1 cellular context compared by ENCODE assay signal in the genomic region with DNA sequence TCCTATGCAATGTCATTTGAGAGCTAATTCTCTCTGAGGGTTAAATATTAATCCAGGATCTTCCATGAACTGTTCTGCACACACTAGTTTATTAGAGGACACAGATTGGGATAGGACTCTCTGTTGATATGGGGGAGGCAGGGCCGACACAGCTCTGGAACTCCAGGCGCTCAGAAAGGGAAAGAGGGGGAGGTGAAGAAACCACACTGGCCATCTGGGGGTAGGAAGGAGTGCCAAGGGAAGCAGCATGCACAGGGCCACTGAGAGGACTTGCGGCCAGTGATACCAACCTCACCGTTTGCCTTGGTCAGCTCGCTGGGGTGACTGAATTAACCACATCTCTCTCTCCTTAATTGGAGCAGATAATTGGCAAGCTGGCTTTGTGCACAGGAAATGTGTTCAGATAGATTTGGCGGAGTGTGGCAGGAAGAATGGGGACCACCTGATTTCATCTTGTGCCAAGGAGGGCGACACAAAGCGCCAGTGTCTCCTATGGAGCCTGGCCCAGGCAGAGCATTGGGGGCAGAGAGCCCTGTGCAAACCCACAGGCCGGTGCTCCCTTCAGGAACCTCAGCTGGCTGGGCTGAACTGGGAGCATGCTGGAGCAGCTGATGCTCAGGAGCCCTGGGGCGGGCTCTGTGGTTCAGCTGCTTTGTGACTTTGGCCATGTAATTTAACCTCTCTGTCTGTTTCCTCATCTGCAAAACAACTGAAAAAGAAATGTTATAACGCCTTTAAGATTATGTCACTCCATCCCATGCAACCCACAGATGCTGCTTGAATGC.
TF ChIP-seq lines count a peak whose summit lies in the region.

No MANE protein-coding gene starts in this region.

TF ChIP-seq in HepG2, 621 proteins besides CTCF, POLR2A, EP300 and RAD21 (continued from another document and continues in another):
- TF ChIP-seq, protein P1, sequence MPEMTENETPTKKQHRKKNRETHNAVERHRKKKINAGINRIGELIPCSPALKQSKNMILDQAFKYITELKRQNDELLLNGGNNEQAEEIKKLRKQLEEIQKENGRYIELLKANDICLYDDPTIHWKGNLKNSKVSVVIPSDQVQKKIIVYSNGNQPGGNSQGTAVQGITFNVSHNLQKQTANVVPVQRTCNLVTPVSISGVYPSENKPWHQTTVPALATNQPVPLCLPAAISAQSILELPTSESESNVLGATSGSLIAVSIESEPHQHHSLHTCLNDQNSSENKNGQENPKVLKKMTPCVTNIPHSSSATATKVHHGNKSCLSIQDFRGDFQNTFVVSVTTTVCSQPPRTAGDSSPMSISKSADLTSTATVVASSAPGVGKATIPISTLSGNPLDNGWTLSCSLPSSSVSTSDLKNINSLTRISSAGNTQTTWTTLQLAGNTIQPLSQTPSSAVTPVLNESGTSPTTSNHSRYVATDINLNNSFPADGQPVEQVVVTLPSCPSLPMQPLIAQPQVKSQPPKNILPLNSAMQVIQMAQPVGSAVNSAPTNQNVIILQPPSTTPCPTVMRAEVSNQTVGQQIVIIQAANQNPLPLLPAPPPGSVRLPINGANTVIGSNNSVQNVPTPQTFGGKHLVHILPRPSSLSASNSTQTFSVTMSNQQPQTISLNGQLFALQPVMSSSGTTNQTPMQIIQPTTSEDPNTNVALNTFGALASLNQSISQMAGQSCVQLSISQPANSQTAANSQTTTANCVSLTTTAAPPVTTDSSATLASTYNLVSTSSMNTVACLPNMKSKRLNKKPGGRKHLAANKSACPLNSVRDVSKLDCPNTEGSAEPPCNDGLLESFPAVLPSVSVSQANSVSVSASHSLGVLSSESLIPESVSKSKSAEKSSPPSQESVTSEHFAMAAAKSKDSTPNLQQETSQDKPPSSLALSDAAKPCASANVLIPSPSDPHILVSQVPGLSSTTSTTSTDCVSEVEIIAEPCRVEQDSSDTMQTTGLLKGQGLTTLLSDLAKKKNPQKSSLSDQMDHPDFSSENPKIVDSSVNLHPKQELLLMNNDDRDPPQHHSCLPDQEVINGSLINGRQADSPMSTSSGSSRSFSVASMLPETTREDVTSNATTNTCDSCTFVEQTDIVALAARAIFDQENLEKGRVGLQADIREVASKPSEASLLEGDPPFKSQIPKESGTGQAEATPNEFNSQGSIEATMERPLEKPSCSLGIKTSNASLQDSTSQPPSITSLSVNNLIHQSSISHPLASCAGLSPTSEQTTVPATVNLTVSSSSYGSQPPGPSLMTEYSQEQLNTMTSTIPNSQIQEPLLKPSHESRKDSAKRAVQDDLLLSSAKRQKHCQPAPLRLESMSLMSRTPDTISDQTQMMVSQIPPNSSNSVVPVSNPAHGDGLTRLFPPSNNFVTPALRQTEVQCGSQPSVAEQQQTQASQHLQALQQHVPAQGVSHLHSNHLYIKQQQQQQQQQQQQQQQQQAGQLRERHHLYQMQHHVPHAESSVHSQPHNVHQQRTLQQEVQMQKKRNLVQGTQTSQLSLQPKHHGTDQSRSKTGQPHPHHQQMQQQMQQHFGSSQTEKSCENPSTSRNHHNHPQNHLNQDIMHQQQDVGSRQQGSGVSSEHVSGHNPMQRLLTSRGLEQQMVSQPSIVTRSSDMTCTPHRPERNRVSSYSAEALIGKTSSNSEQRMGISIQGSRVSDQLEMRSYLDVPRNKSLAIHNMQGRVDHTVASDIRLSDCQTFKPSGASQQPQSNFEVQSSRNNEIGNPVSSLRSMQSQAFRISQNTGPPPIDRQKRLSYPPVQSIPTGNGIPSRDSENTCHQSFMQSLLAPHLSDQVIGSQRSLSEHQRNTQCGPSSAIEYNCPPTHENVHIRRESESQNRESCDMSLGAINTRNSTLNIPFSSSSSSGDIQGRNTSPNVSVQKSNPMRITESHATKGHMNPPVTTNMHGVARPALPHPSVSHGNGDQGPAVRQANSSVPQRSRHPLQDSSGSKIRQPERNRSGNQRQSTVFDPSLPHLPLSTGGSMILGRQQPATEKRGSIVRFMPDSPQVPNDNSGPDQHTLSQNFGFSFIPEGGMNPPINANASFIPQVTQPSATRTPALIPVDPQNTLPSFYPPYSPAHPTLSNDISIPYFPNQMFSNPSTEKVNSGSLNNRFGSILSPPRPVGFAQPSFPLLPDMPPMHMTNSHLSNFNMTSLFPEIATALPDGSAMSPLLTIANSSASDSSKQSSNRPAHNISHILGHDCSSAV (CRISPR knock-in tag; IDR thresholded peaks at IDR 0.05; ENCODE audit: borderline replicate concordance) = no peak
- TF ChIP-seq HCFC1 (IDR thresholded peaks at IDR 0.05; ENCODE audit: low read depth, low read length) (no peak), YEATS4 (CRISPR knock-in tag; IDR thresholded peaks at IDR 0.05; ENCODE audit: borderline replicate concordance) (no peak; the same call in 1 of the 2 replicates), HDAC1 (CRISPR knock-in tag; IDR thresholded peaks at IDR 0.05) (0 out of 2 replicates have a peak, but pooled peaks have one; percentile 54), ZNF292 (CRISPR knock-in tag; IDR thresholded peaks at IDR 0.05; ENCODE audit: borderline replicate concordance, low read depth) (no peak), GPN1 (CRISPR knock-in tag; IDR thresholded peaks at IDR 0.05; ENCODE audit: borderline replicate concordance) (no peak), ZNF773 (CRISPR knock-in tag; IDR thresholded peaks at IDR 0.05; ENCODE audit: borderline replicate concordance) (no peak), NFKB2 (CRISPR knock-in tag; IDR thresholded peaks at IDR 0.05; ENCODE audit: borderline replicate concordance) (peak; percentile 67; the same call in 1 of the 2 replicates), NCOA2 (CRISPR knock-in tag; IDR thresholded peaks at IDR 0.05) (peak; percentile 66), THAP11 (CRISPR knock-in tag; IDR thresholded peaks at IDR 0.05) (no peak; the same call in 1 of the 2 replicates), SIN3A (IDR thresholded peaks at IDR 0.05; ENCODE audit: borderline replicate concordance, low read depth, low read length) (peak; percentile 20; the same call in 1 of the 2 replicates), TEAD2 (CRISPR knock-in tag; IDR thresholded peaks at IDR 0.05) (no peak), ZFP62 (CRISPR knock-in tag; IDR thresholded peaks at IDR 0.05) (no peak), SUZ12 (IDR thresholded peaks at IDR 0.05; ENCODE audit: low read depth, low read length) (no peak), ATF7 (IDR thresholded peaks at IDR 0.05) (no peak), ATF7 (CRISPR knock-in tag; IDR thresholded peaks at IDR 0.05) (no peak), PTBP1 (IDR thresholded peaks at IDR 0.05; ENCODE audit: low read depth, low read length, poor library complexity, severe bottlenecking) (no peak), HDAC2 (CRISPR knock-in tag; IDR thresholded peaks at IDR 0.05) (no peak; the same call in none of the 2 replicates)
- TF ChIP-seq, protein P2, sequence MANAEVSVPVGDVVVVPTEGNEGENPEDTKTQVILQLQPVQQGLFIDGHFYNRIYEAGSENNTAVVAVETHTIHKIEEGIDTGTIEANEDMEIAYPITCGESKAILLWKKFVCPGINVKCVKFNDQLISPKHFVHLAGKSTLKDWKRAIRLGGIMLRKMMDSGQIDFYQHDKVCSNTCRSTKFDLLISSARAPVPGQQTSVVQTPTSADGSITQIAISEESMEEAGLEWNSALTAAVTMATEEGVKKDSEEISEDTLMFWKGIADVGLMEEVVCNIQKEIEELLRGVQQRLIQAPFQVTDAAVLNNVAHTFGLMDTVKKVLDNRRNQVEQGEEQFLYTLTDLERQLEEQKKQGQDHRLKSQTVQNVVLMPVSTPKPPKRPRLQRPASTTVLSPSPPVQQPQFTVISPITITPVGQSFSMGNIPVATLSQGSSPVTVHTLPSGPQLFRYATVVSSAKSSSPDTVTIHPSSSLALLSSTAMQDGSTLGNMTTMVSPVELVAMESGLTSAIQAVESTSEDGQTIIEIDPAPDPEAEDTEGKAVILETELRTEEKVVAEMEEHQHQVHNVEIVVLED (CRISPR knock-in tag; IDR thresholded peaks at IDR 0.05; ENCODE audit: borderline replicate concordance) = peak; percentile 18; the same call in 1 of the 2 replicates
- TF ChIP-seq, protein P3, sequence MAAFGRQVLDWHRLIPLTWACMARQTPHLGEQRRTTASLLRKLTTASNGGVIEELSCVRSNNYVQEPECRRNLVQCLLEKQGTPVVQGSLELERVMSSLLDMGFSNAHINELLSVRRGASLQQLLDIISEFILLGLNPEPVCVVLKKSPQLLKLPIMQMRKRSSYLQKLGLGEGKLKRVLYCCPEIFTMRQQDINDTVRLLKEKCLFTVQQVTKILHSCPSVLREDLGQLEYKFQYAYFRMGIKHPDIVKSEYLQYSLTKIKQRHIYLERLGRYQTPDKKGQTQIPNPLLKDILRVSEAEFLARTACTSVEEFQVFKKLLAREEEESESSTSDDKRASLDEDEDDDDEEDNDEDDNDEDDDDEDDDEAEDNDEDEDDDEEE (CRISPR knock-in tag; IDR thresholded peaks at IDR 0.05) = no peak
- TF ChIP-seq, protein P4, sequence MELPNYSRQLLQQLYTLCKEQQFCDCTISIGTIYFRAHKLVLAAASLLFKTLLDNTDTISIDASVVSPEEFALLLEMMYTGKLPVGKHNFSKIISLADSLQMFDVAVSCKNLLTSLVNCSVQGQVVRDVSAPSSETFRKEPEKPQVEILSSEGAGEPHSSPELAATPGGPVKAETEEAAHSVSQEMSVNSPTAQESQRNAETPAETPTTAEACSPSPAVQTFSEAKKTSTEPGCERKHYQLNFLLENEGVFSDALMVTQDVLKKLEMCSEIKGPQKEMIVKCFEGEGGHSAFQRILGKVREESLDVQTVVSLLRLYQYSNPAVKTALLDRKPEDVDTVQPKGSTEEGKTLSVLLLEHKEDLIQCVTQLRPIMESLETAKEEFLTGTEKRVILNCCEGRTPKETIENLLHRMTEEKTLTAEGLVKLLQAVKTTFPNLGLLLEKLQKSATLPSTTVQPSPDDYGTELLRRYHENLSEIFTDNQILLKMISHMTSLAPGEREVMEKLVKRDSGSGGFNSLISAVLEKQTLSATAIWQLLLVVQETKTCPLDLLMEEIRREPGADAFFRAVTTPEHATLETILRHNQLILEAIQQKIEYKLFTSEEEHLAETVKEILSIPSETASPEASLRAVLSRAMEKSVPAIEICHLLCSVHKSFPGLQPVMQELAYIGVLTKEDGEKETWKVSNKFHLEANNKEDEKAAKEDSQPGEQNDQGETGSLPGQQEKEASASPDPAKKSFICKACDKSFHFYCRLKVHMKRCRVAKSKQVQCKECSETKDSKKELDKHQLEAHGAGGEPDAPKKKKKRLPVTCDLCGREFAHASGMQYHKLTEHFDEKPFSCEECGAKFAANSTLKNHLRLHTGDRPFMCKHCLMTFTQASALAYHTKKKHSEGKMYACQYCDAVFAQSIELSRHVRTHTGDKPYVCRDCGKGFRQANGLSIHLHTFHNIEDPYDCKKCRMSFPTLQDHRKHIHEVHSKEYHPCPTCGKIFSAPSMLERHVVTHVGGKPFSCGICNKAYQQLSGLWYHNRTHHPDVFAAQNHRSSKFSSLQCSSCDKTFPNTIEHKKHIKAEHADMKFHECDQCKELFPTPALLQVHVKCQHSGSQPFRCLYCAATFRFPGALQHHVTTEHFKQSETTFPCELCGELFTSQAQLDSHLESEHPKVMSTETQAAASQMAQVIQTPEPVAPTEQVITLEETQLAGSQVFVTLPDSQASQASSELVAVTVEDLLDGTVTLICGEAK (IDR thresholded peaks at IDR 0.05) = no peak
- TF ChIP-seq, protein P4 (CRISPR knock-in tag; IDR thresholded peaks at IDR 0.05) = peak; percentile 49
- TF ChIP-seq, protein P5, sequence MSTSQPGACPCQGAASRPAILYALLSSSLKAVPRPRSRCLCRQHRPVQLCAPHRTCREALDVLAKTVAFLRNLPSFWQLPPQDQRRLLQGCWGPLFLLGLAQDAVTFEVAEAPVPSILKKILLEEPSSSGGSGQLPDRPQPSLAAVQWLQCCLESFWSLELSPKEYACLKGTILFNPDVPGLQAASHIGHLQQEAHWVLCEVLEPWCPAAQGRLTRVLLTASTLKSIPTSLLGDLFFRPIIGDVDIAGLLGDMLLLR (CRISPR knock-in tag; IDR thresholded peaks at IDR 0.05) = no peak
- TF ChIP-seq, protein P6, sequence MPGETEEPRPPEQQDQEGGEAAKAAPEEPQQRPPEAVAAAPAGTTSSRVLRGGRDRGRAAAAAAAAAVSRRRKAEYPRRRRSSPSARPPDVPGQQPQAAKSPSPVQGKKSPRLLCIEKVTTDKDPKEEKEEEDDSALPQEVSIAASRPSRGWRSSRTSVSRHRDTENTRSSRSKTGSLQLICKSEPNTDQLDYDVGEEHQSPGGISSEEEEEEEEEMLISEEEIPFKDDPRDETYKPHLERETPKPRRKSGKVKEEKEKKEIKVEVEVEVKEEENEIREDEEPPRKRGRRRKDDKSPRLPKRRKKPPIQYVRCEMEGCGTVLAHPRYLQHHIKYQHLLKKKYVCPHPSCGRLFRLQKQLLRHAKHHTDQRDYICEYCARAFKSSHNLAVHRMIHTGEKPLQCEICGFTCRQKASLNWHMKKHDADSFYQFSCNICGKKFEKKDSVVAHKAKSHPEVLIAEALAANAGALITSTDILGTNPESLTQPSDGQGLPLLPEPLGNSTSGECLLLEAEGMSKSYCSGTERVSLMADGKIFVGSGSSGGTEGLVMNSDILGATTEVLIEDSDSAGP (CRISPR knock-in tag; IDR thresholded peaks at IDR 0.05; ENCODE audit: borderline replicate concordance) = peak; percentile 72; the same call in 1 of the 2 replicates
